Comparison of ENCODE assay signal across 24 cellular contexts in the genomic region with DNA sequence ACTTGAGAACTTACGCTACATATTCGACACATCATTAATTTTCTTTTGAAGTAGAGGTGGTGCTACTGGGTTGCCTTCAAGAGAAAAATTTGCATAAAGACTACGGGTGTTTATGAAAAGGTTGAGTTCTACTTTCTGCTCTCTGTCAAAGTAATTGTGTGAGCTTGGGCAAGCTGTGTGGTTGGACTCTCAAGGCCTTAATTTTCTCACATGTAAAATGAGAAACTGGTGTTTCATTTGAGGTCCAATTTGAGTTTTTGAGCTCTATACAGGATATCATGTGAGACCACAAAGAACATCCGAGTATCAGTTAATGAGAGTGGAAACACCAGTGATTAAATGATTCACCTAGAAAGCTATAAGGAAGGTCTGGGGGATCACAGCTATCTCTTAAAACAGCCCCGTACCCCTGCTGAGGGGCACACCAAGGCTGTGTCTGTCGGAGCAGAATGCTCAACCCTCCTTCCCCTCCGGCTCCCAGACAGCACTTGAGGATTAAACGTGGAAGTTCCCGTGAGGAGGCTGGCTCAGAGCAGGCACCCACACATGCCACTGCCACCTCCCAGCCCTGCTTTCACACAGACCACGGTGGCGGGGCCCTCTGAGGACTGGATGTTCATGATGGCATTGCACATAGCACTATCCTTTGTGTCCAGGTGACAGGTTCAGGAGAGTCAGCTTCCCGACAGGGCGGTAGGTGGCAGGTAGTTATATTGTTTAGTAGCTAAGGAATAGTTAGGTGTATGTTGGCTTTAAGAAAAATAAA.
"Had no signal": no experiment of that assay in that cellular context is flagged by ENCODE, and none has a peak within 500 bp of the region (broad histone marks: within the 10 kb centered on the region; RNA-seq: fewer than 3 reads in every experiment).

No MANE protein-coding gene starts in this region.

- H3K36me3 Mint-ChIP-seq: type B pancreatic cell had no signal

- H3K4me3 ChIP-seq: breast epithelium, gastrocnemius medialis, heart left ventricle, pancreas, right lobe of liver, testis had no signal

- ATAC-seq: activated naive CD8-positive, alpha-beta T cell treated with anti-CD3 and anti-CD28 coated beads, Interleukin-2, amount 50 U/mL, for 24 hours; activated T-cell treated with anti-CD3 and anti-CD28 coated beads, Interleukin-2, amount 50 U/mL, for 4 hours; gastrocnemius medialis; heart left ventricle; left lobe of liver; right lobe of liver had no signal

- H3K27ac ChIP-seq: breast epithelium, gastrocnemius medialis, heart left ventricle, pancreas, right lobe of liver, testis, VCaP had no signal

- H3K36me3 ChIP-seq: breast epithelium, gastrocnemius medialis, heart left ventricle, pancreas, right lobe of liver had no signal

- H3K27me3 Mint-ChIP-seq: activated naive CD4-positive, alpha-beta T cell treated with anti-CD3 and anti-CD28 coated beads, Interleukin-2, amount 10 ng/mL, durations not matched to agents 7 days and 5 days; activated naive CD8-positive, alpha-beta T cell treated with anti-CD3 and anti-CD28 coated beads, Interleukin-2, amount 50 U/mL, for 24 hours; type B pancreatic cell had no signal

- H3K27ac Mint-ChIP-seq: activated naive CD4-positive, alpha-beta T cell treated with anti-CD3 and anti-CD28 coated beads, Interleukin-2, amount 10 ng/mL, durations not matched to agents 7 days and 5 days; activated naive CD8-positive, alpha-beta T cell treated with anti-CD3 and anti-CD28 coated beads, Interleukin-2, amount 50 U/mL, for 24 hours; type B pancreatic cell had no signal

- H3K4me3 Mint-ChIP-seq: activated naive CD4-positive, alpha-beta T cell treated with anti-CD3 and anti-CD28 coated beads, Interleukin-2, amount 10 ng/mL, durations not matched to agents 7 days and 5 days; activated naive CD8-positive, alpha-beta T cell treated with anti-CD3 and anti-CD28 coated beads, Interleukin-2, amount 50 U/mL, for 24 hours; activated T-cell treated with anti-CD3 and anti-CD28 coated beads, Interleukin-2, amount 50 U/mL, for 4 hours; type B pancreatic cell had no signal

- H3K27me3 ChIP-seq: breast epithelium, gastrocnemius medialis, heart left ventricle, pancreas, right lobe of liver, testis had no signal

- H3K4me1 ChIP-seq: breast epithelium, gastrocnemius medialis, heart left ventricle, pancreas, right lobe of liver, testis had no signal

- DNase-seq: activated CD4-positive, alpha-beta T cell treated with anti-CD3 and anti-CD28 coated beads for 1 hour; activated CD4-positive, alpha-beta T cell treated with anti-CD3 and anti-CD28 coated beads, Interleukin-2, amount 50 U/mL, for 48 hours; activated effector memory CD4-positive, alpha-beta T cell treated with Interleukin-2 at 50 U/mL for 16 hours; activated naive CD4-positive, alpha-beta T cell treated with anti-CD3 and anti-CD28 coated beads, Interleukin-2, amount 10 ng/mL, durations not matched to agents 7 days and 5 days; activated naive CD8-positive, alpha-beta T cell treated with anti-CD3 and anti-CD28 coated beads, Interleukin-2, amount 50 U/mL, for 24 hours; activated T-cell treated with anti-CD3 and anti-CD28 coated beads, Interleukin-2, amount 50 U/mL, for 4 hours; anterior cingulate cortex; cerebellar nuclear complex; cortex of kidney; effector CD4-positive, alpha-beta T cell; gastrocnemius medialis; heart left ventricle; kidney; pancreas; right lobe of liver; small intestine; stimulated activated CD4-positive, alpha-beta T cell treated with anti-CD3 and anti-CD28 coated beads, Interleukin-15, amount 100 ng/mL, for 24 hours; stimulated activated CD4-positive, alpha-beta T cell treated with anti-CD3 and anti-CD28 coated beads, Interleukin-2, amount 100 ng/mL, for 48 hours; T-helper 2 cell; testis had no signal

- H3K4me1 Mint-ChIP-seq: activated naive CD4-positive, alpha-beta T cell treated with anti-CD3 and anti-CD28 coated beads, Interleukin-2, amount 10 ng/mL, durations not matched to agents 7 days and 5 days; activated naive CD8-positive, alpha-beta T cell treated with anti-CD3 and anti-CD28 coated beads, Interleukin-2, amount 50 U/mL, for 24 hours had no signal

- H3K9me3 ChIP-seq: breast epithelium, gastrocnemius medialis, pancreas, right lobe of liver, testis had no signal

- H3K9me3 Mint-ChIP-seq: type B pancreatic cell had no signal
